8 cellular contexts compared by ENCODE assay signal in genomic region chr2:173962583-173963110, GRCh38. TPM values are rescaled to one million over a fixed set of nuclear protein-coding genes. Genes with fewer than 3 reads are reported as not detected.
DNase-seq lines count a peak whose midpoint lies in the region; ATAC-seq and TF ChIP-seq lines count a peak whose summit lies in the region.

No MANE protein-coding gene starts in this region.

- H3K4me1 ChIP-seq in BE2C (no peaks in the 10 kb centered on the region), HUES64 (ENCODE audit: insufficient read depth, low read length) (peaks cover 24% of the 10 kb centered on the region), mucosa of descending colon (ENCODE audit: low read depth) (peaks cover 45% of the 10 kb centered on the region)

- TF ChIP-seq CTCF in BE2C (IDR thresholded peaks at IDR 0.05; ENCODE audit: low read depth, low read length) (no peak), brain microvascular endothelial cell (IDR thresholded peaks at IDR 0.05; ENCODE audit: low read depth, low read length, missing control alignments) (no peak), mucosa of descending colon (IDR thresholded peaks at IDR 0.05) (no peak)

- H3K4me3 ChIP-seq in BE2C (ENCODE audit: low read depth, low read length) (peak overlapping the region; percentile 73), HUES64 (ENCODE audit: low read length) (peak overlapping the region; percentile 89), brain microvascular endothelial cell (ENCODE audit: low read depth, low read length) (peak overlapping the region; percentile 84), mucosa of descending colon (peak overlapping the region; percentile 96)

- H3K27me3 ChIP-seq in BE2C: no peaks in the 10 kb centered on the region
- no peaks in the 10 kb centered on the region for H3K27me3 ChIP-seq in HUES64 (ENCODE audit: insufficient read depth, low read length)
- H3K27me3 ChIP-seq in brain microvascular endothelial cell (replicated peaks): no peaks in the 10 kb centered on the region

- 14% methylated on average over 4 of the region's 4 CpGs for WGBS in HUES64

- H3K9ac ChIP-seq in HUES64 (ENCODE audit: low read depth, low read length): peak overlapping the region; percentile 92

- ATAC-seq in mucosa of descending colon: no peak
- no peak for ATAC-seq in HG02884 (IDR thresholded peaks at IDR 0.05; ENCODE audit: unreplicated experiment)
- ATAC-seq in GM19328 (IDR thresholded peaks at IDR 0.05; ENCODE audit: unreplicated experiment): no peak
- ATAC-seq in HG02759 (IDR thresholded peaks at IDR 0.05; ENCODE audit: unreplicated experiment): no peak

- no peaks in the 10 kb centered on the region for H3K36me3 ChIP-seq in BE2C
- peaks cover 17% of the 10 kb centered on the region for H3K36me3 ChIP-seq in HUES64 (ENCODE audit: insufficient read depth, low read length)
- no peaks in the 10 kb centered on the region for H3K36me3 ChIP-seq in brain microvascular endothelial cell (replicated peaks)
- no peaks in the 10 kb centered on the region for H3K36me3 ChIP-seq in mucosa of descending colon (ENCODE audit: low read depth)

- H3K27ac ChIP-seq in HUES64 (ENCODE audit: low read depth, low read length) (peak overlapping the region; percentile 99), brain microvascular endothelial cell (no peak overlapping the region)

- DNase-seq in BE2C: no peak
- no peak for DNase-seq in brain microvascular endothelial cell
- no peak for DNase-seq in mucosa of descending colon
- no peak for DNase-seq in posterior cingulate gyrus

- H3K9me3 ChIP-seq in BE2C: no peaks in the 10 kb centered on the region
- H3K9me3 ChIP-seq in HUES64 (ENCODE audit: insufficient read depth, low read depth, low read length): 0 out of 2 replicates have a peak, but pooled peaks cover 2% of the 10 kb centered on the region
- H3K9me3 ChIP-seq in mucosa of descending colon: no peaks in the 10 kb centered on the region

- in situ Hi-C loops in brain microvascular endothelial cell (cut with HindIII; ENCODE audit: low pct_ligation_motif_present, low sequenced_read_pairs): no loop called here

- intact Hi-C loops in mucosa of descending colon (cut with DNase I, micrococcal nuclease): no loop called here
- intact Hi-C loops in posterior cingulate gyrus (cut with DNase I): no loop called here

RNA-seq across cellular contexts. Expression of gene SP3, which starts 2.5 kb away (rescaled TPM):
- 19.1 TPM for polyA plus RNA-seq in BE2C (2012; ENCODE audit: insufficient read depth, insufficient read length, low read depth)
- 63.6 TPM for polyA plus RNA-seq in HUES64 (2013, experiment 1 of 2)
- polyA plus RNA-seq in HUES64 (2013, experiment 2 of 2): 62.4 TPM
- 100 to 1,000 TPM in 1 of 3 donors, 10 to 100 TPM in 2; 78.1 to 104 (median 88.9) TPM for total RNA-seq in mucosa of descending colon
